Comparison of ENCODE assay signal across 1 cellular context in genomic region chr9:34343605-34344004, GRCh38.
TF ChIP-seq lines count a peak whose summit lies in the region.

No MANE protein-coding gene starts in this region.

TF ChIP-seq in liver, 16 proteins besides CTCF, POLR2A, EP300 and RAD21:
- TF ChIP-seq EGR1 (IDR thresholded peaks at IDR 0.05; ENCODE audit: low read depth in 2 of 2) (no peak), HNF4A (conservative IDR thresholded peaks at IDR 0.05) (peak in 1 of 2 donors; percentile 53)
